ENCODE assay signal across 19 cellular contexts in genomic region chr15:86201313-86202008, GRCh38.
"Had no signal": no experiment of that assay in that cellular context is flagged by ENCODE, and none has a peak within 500 bp of the region (broad histone marks: within the 10 kb centered on the region; RNA-seq: fewer than 3 reads in every experiment).

No MANE protein-coding gene starts in this region.

- ATAC-seq: foreskin keratinocyte; left ventricle myocardium superior; mucosa of descending colon; pancreas; stimulated activated naive B cell treated with anti-CD40 and anti-IgM and Interleukin-4, amounts not matched to agents 10 μg/mL and 1 μg/mL and 100 μg/mL, for 72 hours had no signal

- H3K27me3 ChIP-seq: brain microvascular endothelial cell, foreskin keratinocyte, pancreas, right atrium auricular region, transverse colon, vagina had no signal

- H3K36me3 ChIP-seq: brain microvascular endothelial cell, pancreas, right atrium auricular region, transverse colon, vagina had no signal

- H3K4me3 ChIP-seq: mucosa of descending colon, pancreas, psoas muscle, right atrium auricular region, transverse colon, vagina had no signal

- DNase-seq: activated CD4-positive, alpha-beta memory T cell treated with anti-CD3 and anti-CD28 coated beads for 36 hours; activated CD4-positive, alpha-beta T cell treated with anti-CD3 and anti-CD28 coated beads for 4 hours; aorta; brain microvascular endothelial cell; caudate nucleus; effector CD4-positive, alpha-beta T cell; erythroblast; foreskin keratinocyte; immature natural killer cell; left ventricle myocardium superior; mucosa of descending colon; nephron progenitor cell; pancreas; psoas muscle; stimulated activated CD4-positive, alpha-beta T cell treated with anti-CD3 and anti-CD28 coated beads, Interleukin-2, amount 100 ng/mL, for 24 hours; stimulated activated naive B cell treated with anti-CD40 and anti-IgM and Interleukin-4, amounts not matched to agents 10 μg/mL and 1 μg/mL and 100 μg/mL, for 72 hours; transverse colon had no signal
